29 cellular contexts compared by ENCODE assay signal in the genomic region with DNA sequence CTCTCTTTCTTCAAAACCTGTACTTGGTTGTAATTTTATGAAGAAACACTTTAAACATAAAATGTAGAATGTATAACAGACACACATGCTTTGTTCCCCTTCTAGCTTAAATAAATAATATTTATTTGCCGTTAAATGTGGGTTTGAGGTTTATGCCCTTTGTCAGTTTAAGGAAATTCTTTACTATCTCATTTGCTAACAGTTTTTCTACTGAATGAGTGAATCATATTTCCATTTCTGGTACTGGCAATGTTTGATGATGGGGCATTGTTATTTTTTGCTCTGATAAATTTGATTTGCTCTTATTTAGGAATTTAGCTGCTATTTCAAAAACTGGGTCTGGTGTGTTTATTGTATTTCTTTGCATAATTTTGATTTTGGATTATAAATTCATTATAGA.
DNase-seq lines count a peak whose midpoint lies in the region; ATAC-seq, FAIRE-seq and TF ChIP-seq lines count a peak whose summit lies in the region.
"Had no signal": no experiment of that assay in that cellular context is flagged by ENCODE, and none has a peak within 500 bp of the region (broad histone marks: within the 10 kb centered on the region; RNA-seq: fewer than 3 reads in every experiment).

No MANE protein-coding gene starts in this region.

- H2BK12ac ChIP-seq in mesenchymal stem cell (ENCODE audit: low read length in 2 of 2), result no peak overlapping the region

- 88% methylated on average over 1 of the region's 1 CpG for WGBS in A549 (ENCODE audit: missing lambda C conversion rate)
- WGBS in mesenchymal stem cell, result no CpG with 5 or more reads among the region's 1 CpG

- H3K9ac ChIP-seq in mesenchymal stem cell (ENCODE audit: low read length), result no peak overlapping the region
- H3K9ac ChIP-seq: BLaER1 had no signal

- H3K9me3 ChIP-seq in A549 (no peaks in the 10 kb centered on the region), mesenchymal stem cell (ENCODE audit: control insufficient read depth, low read length) (no peaks in the 10 kb centered on the region)
- H3K9me3 ChIP-seq: BLaER1, SJCRH30 had no signal

- peaks cover 12% of the 10 kb centered on the region for H3K9me3 Mint-ChIP-seq in HFFc6

- H3K4me3 Mint-ChIP-seq in HFFc6, result peak overlapping the region; percentile 66
- H3K4me3 Mint-ChIP-seq: CD4-positive, CD25-positive, alpha-beta regulatory T cell; T-cell had no signal

- no peak overlapping the region for H3K14ac ChIP-seq in mesenchymal stem cell (ENCODE audit: low read length in 2 of 2)

- no peak for ATAC-seq in A549
- ATAC-seq in GM21825 (IDR thresholded peaks at IDR 0.05; ENCODE audit: unreplicated experiment), result no peak
- ATAC-seq: PC-3, Right ventricle myocardium inferior, T-cell had no signal

- no peaks in the 10 kb centered on the region; the same call in 1 of the 2 replicates for H3K27me3 Mint-ChIP-seq in HFFc6 (ENCODE audit: insufficient read depth)
- H3K27me3 Mint-ChIP-seq: CD4-positive, CD25-positive, alpha-beta regulatory T cell; T-cell had no signal

- H2BK5ac ChIP-seq in mesenchymal stem cell (ENCODE audit: low read depth, low read length, poor library complexity, severe bottlenecking), result peak overlapping the region; percentile 87

- H3K4me1 ChIP-seq in A549, result peaks cover 31% of the 10 kb centered on the region
- no peaks in the 10 kb centered on the region for H3K4me1 ChIP-seq in mesenchymal stem cell (ENCODE audit: control insufficient read depth, insufficient read depth, low read depth, low read length)
- H3K4me1 ChIP-seq: BLaER1 had no signal

- FAIRE-seq in A549 (lab: Jason Lieb, UNC), result peak; percentile 67
- FAIRE-seq: GM12891, GM19239, H54, HTR-8/SVneo had no signal

- no peak overlapping the region for H3K4me3 ChIP-seq in A549
- no peak overlapping the region for H3K4me3 ChIP-seq in mesenchymal stem cell (ENCODE audit: insufficient read depth in 1 of 2, low read depth in 1 of 2, low read length in 2 of 2)
- H3K4me3 ChIP-seq: BLaER1, SJCRH30 had no signal

- no peak overlapping the region for H4K91ac ChIP-seq in mesenchymal stem cell (ENCODE audit: low read length)

- CTCF ChIA-PET in A549 (lab: Yijun Ruan, JAX), result no interaction called here

- H2BK120ac ChIP-seq in mesenchymal stem cell (ENCODE audit: low read depth, low read length), result no peak overlapping the region

- H3K4me1 Mint-ChIP-seq in HFFc6 (ENCODE audit: low read depth), result peaks cover 92% of the 10 kb centered on the region
- H3K4me1 Mint-ChIP-seq: CD4-positive, CD25-positive, alpha-beta regulatory T cell; T-cell had no signal

- POLR2A ChIA-PET in A549 (lab: Yijun Ruan, JAX), result interaction anchor here (0.6 kb wide), 1 partner anchor 198 kb away, joined by 10 read pairs; no protein-coding TSS in a partner anchor

- H3K36me3 ChIP-seq in mesenchymal stem cell (ENCODE audit: control insufficient read depth in 1 of 2, insufficient read depth in 2 of 2, low read depth in 1 of 2, low read length in 2 of 2), result no peaks in the 10 kb centered on the region
- H3K36me3 ChIP-seq: BLaER1, SJCRH30 had no signal

- TF ChIP-seq POLR2A in A549 (IDR thresholded peaks at IDR 0.05; ENCODE audit: low read length), result no peak

- no peaks in the 10 kb centered on the region for H3K79me1 ChIP-seq in mesenchymal stem cell (replicated peaks; ENCODE audit: low read length, poor library complexity, severe bottlenecking)

- TF ChIP-seq CTCF in A549 (IDR thresholded peaks at IDR 0.05) (no peak), HFFc6 (IDR thresholded peaks at IDR 0.05) (no peak)

- no peak for TF ChIP-seq RAD21 in A549 (conservative IDR thresholded peaks at IDR 0.05 in 1 of 2, IDR thresholded peaks at IDR 0.05 in 1 of 2)

- no peak for DNase-seq in A549 (ENCODE audit: low read depth in 1 of 2, low spot score in 1 of 2)
- DNase-seq in HFFc6, result peak; percentile 38
- DNase-seq in amniotic epithelial cell (ENCODE audit: low read depth), result peak; percentile 2
- no peak for DNase-seq in mesenchymal stem cell
- no peak for DNase-seq in activated gamma-delta T cell treated with Interleukin-2 at 50 U/mL for 16 hours
- DNase-seq in NCI-H446 (lab: John Stamatoyannopoulos, UW), result no peak
- DNase-seq: 8988T; CD4-positive, CD25-positive, alpha-beta regulatory T cell; DMS53; GF-D8; KBM-7; MM.1S; NCI-H1694; NCI-H2081; NCI-H2171; NCI-H226; NCI-H510A treated with DMSO at 0.1 percent for 48 hours; NCI-H82; NK-92 treated with Interleukin-12 subunit alpha and Interleukin-12 subunit beta, amount 100 ng/mL, for 24 hours; PC-3; SJCRH30; T-cell had no signal

- H2AK5ac ChIP-seq in mesenchymal stem cell (ENCODE audit: low read length, severe bottlenecking), result no peak overlapping the region

- H2AFZ ChIP-seq in mesenchymal stem cell (ENCODE audit: low read depth, low read length), result no peak overlapping the region

- H3K27ac ChIP-seq in A549 (peak overlapping the region in 1 of 2 experiments; percentile 47; a peak in 2 of 6 replicates), mesenchymal stem cell (ENCODE audit: low read length, poor library complexity, severe bottlenecking) (no peak overlapping the region)
- H3K27ac ChIP-seq: BLaER1, SJCRH30 had no signal

- H3K4ac ChIP-seq in mesenchymal stem cell (ENCODE audit: low read depth in 1 of 2, low read length in 2 of 2), result no peak overlapping the region

- peak overlapping the region; percentile 62 for H3K27ac Mint-ChIP-seq in HFFc6
- H3K27ac Mint-ChIP-seq: CD4-positive, CD25-positive, alpha-beta regulatory T cell; T-cell had no signal

- no peak for TF ChIP-seq EP300 in A549 (IDR thresholded peaks at IDR 0.05)

- H3K18ac ChIP-seq in mesenchymal stem cell (ENCODE audit: low read depth in 1 of 2, low read length in 2 of 2), result no peak overlapping the region

- no peak overlapping the region for H2BK15ac ChIP-seq in mesenchymal stem cell (ENCODE audit: low read depth, poor library complexity, severe bottlenecking)

- H4K8ac ChIP-seq in mesenchymal stem cell (ENCODE audit: low read length), result no peak overlapping the region

- peaks cover 38% of the 10 kb centered on the region for H3K36me3 Mint-ChIP-seq in HFFc6 (ENCODE audit: low read depth)
- H3K36me3 Mint-ChIP-seq: CD4-positive, CD25-positive, alpha-beta regulatory T cell; T-cell had no signal

- no peak overlapping the region for H3K4me2 ChIP-seq in A549
- no peak overlapping the region for H3K4me2 ChIP-seq in mesenchymal stem cell (ENCODE audit: low read length, poor library complexity, severe bottlenecking)
- H3K4me2 ChIP-seq: BLaER1 had no signal

- no peaks in the 10 kb centered on the region for H3K27me3 ChIP-seq in mesenchymal stem cell (ENCODE audit: control insufficient read depth in 1 of 2, insufficient read depth in 1 of 2, low read length in 2 of 2)
- H3K27me3 ChIP-seq: BLaER1, SJCRH30 had no signal

- H3K23ac ChIP-seq in mesenchymal stem cell (ENCODE audit: low read length in 2 of 2), result no peak overlapping the region

TF ChIP-seq in A549, 52 proteins besides CTCF, POLR2A, EP300 and RAD21:
- TF ChIP-seq, protein P1, sequence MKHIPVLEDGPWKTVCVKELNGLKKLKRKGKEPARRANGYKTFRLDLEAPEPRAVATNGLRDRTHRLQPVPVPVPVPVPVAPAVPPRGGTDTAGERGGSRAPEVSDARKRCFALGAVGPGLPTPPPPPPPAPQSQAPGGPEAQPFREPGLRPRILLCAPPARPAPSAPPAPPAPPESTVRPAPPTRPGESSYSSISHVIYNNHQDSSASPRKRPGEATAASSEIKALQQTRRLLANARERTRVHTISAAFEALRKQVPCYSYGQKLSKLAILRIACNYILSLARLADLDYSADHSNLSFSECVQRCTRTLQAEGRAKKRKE (CRISPR knock-in tag; IDR thresholded peaks at IDR 0.05; ENCODE audit: low read depth), result no peak
- TF ChIP-seq MAFK (IDR thresholded peaks at IDR 0.05; ENCODE audit: partially characterized antibody) (no peak), ESRRA (IDR thresholded peaks at IDR 0.05; ENCODE audit: borderline replicate concordance, low read length) (no peak)

Comparison
In these comparisons a context has a peak if more than half of its experiments do, and no peak if none do; other contexts are left out.
1. DNase-seq: peak in HFFc6 (single experiment) and amniotic epithelial cell (single experiment); none in A549 (0 of 2), mesenchymal stem cell (single experiment), activated gamma-delta T cell treated with Interleukin-2 at 50 U/mL for 16 hours (single experiment) and NCI-H446 (0 of 2).